ENCODE assay signal across 16 cellular contexts in the genomic region with DNA sequence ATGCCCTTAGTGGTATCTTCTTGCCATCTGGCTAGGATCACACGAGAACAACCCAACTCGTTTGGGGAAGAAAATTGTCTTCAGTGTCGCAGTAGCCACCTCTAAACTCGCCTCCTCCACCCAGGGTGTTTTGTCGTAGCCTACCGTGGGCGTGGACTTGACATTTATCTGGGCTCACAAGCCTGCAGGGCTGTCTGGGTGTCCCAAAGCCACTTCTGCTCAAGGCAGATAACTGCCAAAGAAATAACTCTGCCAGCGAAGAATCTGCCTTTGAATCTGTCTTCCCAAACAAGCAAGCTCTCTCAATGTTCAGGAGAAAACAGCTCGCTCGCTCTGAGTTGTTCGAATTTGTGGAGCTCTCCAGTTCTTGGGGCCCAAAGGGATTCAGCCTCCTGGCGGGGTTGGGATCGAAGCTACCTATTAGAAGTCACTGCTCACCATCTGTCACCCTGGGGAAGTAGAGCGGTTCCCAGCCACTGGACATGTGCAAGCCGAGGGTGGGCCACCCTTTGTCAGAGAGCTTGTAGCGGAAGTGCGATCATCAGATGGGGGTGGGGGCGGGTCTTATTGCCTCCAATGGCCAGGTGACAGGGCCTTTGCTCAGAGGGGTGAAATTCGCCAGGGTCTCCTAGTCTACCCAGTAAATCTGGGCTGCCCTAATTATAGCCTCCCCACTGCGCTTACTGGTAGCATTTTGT. TPM values are rescaled to one million over a fixed set of nuclear protein-coding genes. Genes with fewer than 3 reads are reported as not detected.
A peak's percentile ranks its signal among the peaks of the same experiment; 100 is the strongest.
DNase-seq lines count a peak whose midpoint lies in the region; ATAC-seq and TF ChIP-seq lines count a peak whose summit lies in the region.
"Had no signal": no experiment of that assay in that cellular context is flagged by ENCODE, and none has a peak within 500 bp of the region (broad histone marks: within the 10 kb centered on the region; RNA-seq: fewer than 3 reads in every experiment).

No MANE protein-coding gene starts in this region.

- ATAC-seq in HG02981 (IDR thresholded peaks at IDR 0.05; ENCODE audit: unreplicated experiment) (no peak), GM21381 (IDR thresholded peaks at IDR 0.05; ENCODE audit: unreplicated experiment) (no peak)
- ATAC-seq: activated naive CD4-positive, alpha-beta T cell treated with anti-CD3 and anti-CD28 coated beads, Interleukin-2, amount 50 U/mL, for 72 hours had no signal

- no peaks in the 10 kb centered on the region for H3K27me3 ChIP-seq in smooth muscle cell (ENCODE audit: low read depth)
- H3K27me3 ChIP-seq: upper lobe of left lung had no signal

- no peak for TF ChIP-seq CTCF in smooth muscle cell (IDR thresholded peaks at IDR 0.05; ENCODE audit: borderline replicate concordance, insufficient read depth, poor library complexity, severe bottlenecking)

- no peaks in the 10 kb centered on the region for H3K36me3 ChIP-seq in smooth muscle cell (ENCODE audit: low read depth)
- H3K36me3 ChIP-seq: upper lobe of left lung had no signal

- H4K20me1 ChIP-seq in smooth muscle cell (ENCODE audit: low read depth): no peaks in the 10 kb centered on the region

- H3K4me2 ChIP-seq in smooth muscle cell: peak overlapping the region; percentile 78

- peak overlapping the region; percentile 76 for H3K27ac ChIP-seq in smooth muscle cell (ENCODE audit: low read depth)
- H3K27ac ChIP-seq: parathyroid adenoma, upper lobe of left lung had no signal

- no peak overlapping the region for H3K4me3 ChIP-seq in smooth muscle cell
- H3K4me3 ChIP-seq: upper lobe of left lung had no signal

- DNase-seq in NCI-H2227 (lab: John Stamatoyannopoulos, UW; ENCODE audit: unreplicated experiment): peak; percentile 6
- DNase-seq in NCI-H2227 treated with DMSO at 0.1 percent for 48 hours (lab: John Stamatoyannopoulos, UW): no peak
- peak; percentile 90 for DNase-seq in NCI-H82 (lab: John Stamatoyannopoulos, UW)
- peak; percentile 97 to 99 for DNase-seq in erythroblast (lab: John Stamatoyannopoulos, UW)
- DNase-seq in smooth muscle cell (lab: John Stamatoyannopoulos, UW; ENCODE audit: unreplicated experiment): no peak
- no peak for DNase-seq in NCI-H526 (lab: John Stamatoyannopoulos, UW)
- DNase-seq: GDM1, NCI-H1048, NCI-H345 had no signal

- peaks cover 7% of the 10 kb centered on the region for H3F3A ChIP-seq in smooth muscle cell (ENCODE audit: low read depth)

- H3K9me3 ChIP-seq in smooth muscle cell (replicated peaks; ENCODE audit: low read depth): no peaks in the 10 kb centered on the region
- H3K9me3 ChIP-seq: upper lobe of left lung had no signal

- H3K79me2 ChIP-seq in smooth muscle cell (ENCODE audit: low read depth): no peaks in the 10 kb centered on the region
- H3K79me2 ChIP-seq: parathyroid adenoma had no signal

- TF ChIP-seq POLR2A in erythroblast (IDR thresholded peaks at IDR 0.05; ENCODE audit: low read length): peak; percentile 67

- peaks cover 14% of the 10 kb centered on the region for H3K4me1 ChIP-seq in smooth muscle cell (ENCODE audit: low read depth)
- H3K4me1 ChIP-seq: parathyroid adenoma had no signal

- H3K9ac ChIP-seq in smooth muscle cell (ENCODE audit: low read depth): peak overlapping the region; percentile 51
- H3K9ac ChIP-seq: parathyroid adenoma had no signal

- peak overlapping the region; percentile 90 for H2AFZ ChIP-seq in smooth muscle cell (ENCODE audit: low read depth)
- H2AFZ ChIP-seq: parathyroid adenoma had no signal

- WGBS in smooth muscle cell (ENCODE audit: low lambda C conversion rate): 61% methylated on average over 20 of the region's 20 CpGs

RNA-seq across cellular contexts. Expression of gene BLOC1S4, which starts 14.8 kb away (rescaled TPM):
- total RNA-seq in smooth muscle cell: 20.6 and 21.8 TPM in 2 replicates
- polyA plus RNA-seq in smooth muscle cell: 39.8 and 41.8 TPM in 2 replicates

RNA-seq across cellular contexts. Expression of gene MRFAP1L1, which starts 21.1 kb away (rescaled TPM):
- total RNA-seq in smooth muscle cell: 67.1 and 70.2 TPM in 2 replicates
- 46.2 and 48.9 TPM in 2 replicates for polyA plus RNA-seq in smooth muscle cell

RNA-seq across cellular contexts. Expression of gene S100P, which starts 37.1 kb away (rescaled TPM):
- total RNA-seq in smooth muscle cell: 1.3 and 4.0 TPM in 2 replicates
- polyA plus RNA-seq in smooth muscle cell: 6.6 and 27.3 TPM in 2 replicates
- total RNA-seq: A172, glomerular endothelial cell had no signal

RNA-seq across cellular contexts. Expression of gene KIAA0232, which starts 51.8 kb away (rescaled TPM):
- total RNA-seq in smooth muscle cell: 16.6 and 36.0 TPM in 2 replicates
- polyA plus RNA-seq in smooth muscle cell: 8.4 and 9.5 TPM in 2 replicates

Comparison
In these comparisons a context has a peak if more than half of its experiments do, and no peak if none do; other contexts are left out.
1. DNase-seq: peak in NCI-H2227 (single experiment), NCI-H82 (single experiment) and erythroblast (2 of 2); none in NCI-H2227 treated with DMSO at 0.1 percent for 48 hours (single experiment), smooth muscle cell (single experiment) and NCI-H526 (0 of 2).